ENCODE assay signal across 18 cellular contexts in the genomic region with DNA sequence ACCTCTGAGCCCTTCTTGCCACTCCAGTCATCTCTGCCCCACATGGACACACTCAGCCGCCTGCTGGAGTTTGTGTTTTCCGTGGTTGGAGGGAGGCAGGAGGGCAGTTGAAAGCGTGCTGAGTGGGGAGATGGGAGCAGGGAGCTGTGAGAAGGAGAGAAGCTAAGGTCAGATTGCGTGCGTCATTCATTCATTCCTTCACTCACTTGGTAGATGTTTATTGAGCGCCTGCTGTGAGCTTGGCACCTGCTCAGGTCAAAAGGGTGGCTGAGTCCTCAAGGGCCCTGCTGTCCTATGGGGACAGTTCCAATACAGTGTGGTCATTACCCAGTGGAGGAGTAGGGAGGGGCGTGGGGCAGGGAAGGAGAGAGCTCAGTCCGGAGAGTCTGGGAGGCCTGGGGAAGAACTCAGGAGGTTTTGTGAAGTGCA. TPM values are rescaled to one million over a fixed set of nuclear protein-coding genes. Genes with fewer than 3 reads are reported as not detected.
DNase-seq lines count a peak whose midpoint lies in the region; ATAC-seq, FAIRE-seq and TF ChIP-seq lines count a peak whose summit lies in the region.
"Had no signal": no experiment of that assay in that cellular context is flagged by ENCODE, and none has a peak within 500 bp of the region (broad histone marks: within the 10 kb centered on the region; RNA-seq: fewer than 3 reads in every experiment).

No MANE protein-coding gene starts in this region.

- TF ChIP-seq POLR2A in gastroesophageal sphincter (IDR thresholded peaks at IDR 0.05), result no peak

- H4K20me1 ChIP-seq in neural progenitor cell (ENCODE audit: low read depth), result peaks cover 7% of the 10 kb centered on the region

- H3K27me3 Mint-ChIP-seq in neural progenitor cell (ENCODE audit: insufficient read depth, low read depth), result peaks cover 3% of the 10 kb centered on the region
- H3K27me3 Mint-ChIP-seq: activated CD8-positive, alpha-beta T cell treated with anti-CD3 and anti-CD28 coated beads for 36 hours; naive thymus-derived CD4-positive, alpha-beta T cell; stimulated activated naive CD8-positive, alpha-beta T cell treated with anti-CD3 and anti-CD28 coated beads, Interleukin-15, Interleukin-2, amounts not matched to agents 100 ng/mL and 50 ng/mL, for 24 hours had no signal

- intact Hi-C loops in Panc1 (cut with micrococcal nuclease; ENCODE audit: unreplicated experiment), result no loop called here

- ATAC-seq in Panc1 (peak; percentile 93), gastroesophageal sphincter (peak; percentile 52), GM18858 (IDR thresholded peaks at IDR 0.05; ENCODE audit: unreplicated experiment) (no peak)
- ATAC-seq: activated CD8-positive, alpha-beta T cell treated with anti-CD3 and anti-CD28 coated beads for 36 hours; naive thymus-derived CD4-positive, alpha-beta T cell had no signal

- no peaks in the 10 kb centered on the region; the same call in 1 of the 2 replicates for H3K36me3 ChIP-seq in Panc1 (ENCODE audit: control insufficient read depth, insufficient read depth, low read length)
- peaks cover 0 to 8% of the 10 kb centered on the region in 2 donors for H3K36me3 ChIP-seq in gastroesophageal sphincter
- no peaks in the 10 kb centered on the region for H3K36me3 ChIP-seq in neural progenitor cell
- H3K36me3 ChIP-seq in BE2C, result no peaks in the 10 kb centered on the region

- peak overlapping the region; percentile 18 for H3K27ac ChIP-seq in Panc1 (ENCODE audit: low read length)
- H3K27ac ChIP-seq in gastroesophageal sphincter, result peak overlapping the region in 2 of 4 donors; percentile 49 to 70
- no peak overlapping the region for H3K27ac ChIP-seq in neural progenitor cell
- H3K27ac ChIP-seq: GM23248 had no signal

- in situ Hi-C loops in Panc1 (cut with HindIII; ENCODE audit: low pct_unique_long_range_greater_than_20kb, low sequenced_read_pairs), result no loop called here

- FAIRE-seq in RCC 7860 (lab: Jason Lieb, UNC), result no peak
- FAIRE-seq: endometrium, keratinocyte had no signal

- POLR2A ChIA-PET in Panc1 (lab: Charles Lee), result interaction anchor here (0.6 kb wide), 1 partner anchor 410 kb away, joined by 3 read pairs; no protein-coding TSS in a partner anchor

- H3K4me2 ChIP-seq in neural progenitor cell, result no peak overlapping the region

- peak overlapping the region; percentile 90 for H3K27ac Mint-ChIP-seq in neural progenitor cell
- H3K27ac Mint-ChIP-seq: activated CD8-positive, alpha-beta T cell treated with anti-CD3 and anti-CD28 coated beads for 36 hours; stimulated activated naive CD8-positive, alpha-beta T cell treated with anti-CD3 and anti-CD28 coated beads, Interleukin-15, Interleukin-2, amounts not matched to agents 100 ng/mL and 50 ng/mL, for 24 hours had no signal

- CTCF ChIA-PET in Panc1 (lab: Charles Lee), result interaction anchor here (1.2 kb wide), 1 partner anchor 42 kb away, joined by 6 read pairs; no protein-coding TSS in a partner anchor

- BruUV-seq in Panc1 (replicated peaks; lab: Mats Ljungman, UMichigan), result no TSS peak

- H3K4me1 Mint-ChIP-seq in neural progenitor cell, result peaks cover 15% of the 10 kb centered on the region

- peak overlapping the region; percentile 51 for H3K4me3 Mint-ChIP-seq in neural progenitor cell
- H3K4me3 Mint-ChIP-seq: activated CD8-positive, alpha-beta T cell treated with anti-CD3 and anti-CD28 coated beads for 36 hours; naive thymus-derived CD4-positive, alpha-beta T cell; stimulated activated naive CD8-positive, alpha-beta T cell treated with anti-CD3 and anti-CD28 coated beads, Interleukin-15, Interleukin-2, amounts not matched to agents 100 ng/mL and 50 ng/mL, for 24 hours had no signal

- peaks cover 3% of the 10 kb centered on the region for H3K9me3 Mint-ChIP-seq in neural progenitor cell
- H3K9me3 Mint-ChIP-seq: activated CD8-positive, alpha-beta T cell treated with anti-CD3 and anti-CD28 coated beads for 36 hours; naive thymus-derived CD4-positive, alpha-beta T cell; stimulated activated naive CD8-positive, alpha-beta T cell treated with anti-CD3 and anti-CD28 coated beads, Interleukin-15, Interleukin-2, amounts not matched to agents 100 ng/mL and 50 ng/mL, for 24 hours had no signal

- no peaks in the 10 kb centered on the region for H3K27me3 ChIP-seq in Panc1 (ENCODE audit: control insufficient read depth, insufficient read depth, low read length)
- H3K27me3 ChIP-seq in gastroesophageal sphincter, result no peaks in the 10 kb centered on the region
- H3K27me3 ChIP-seq in neural progenitor cell, result no peaks in the 10 kb centered on the region
- H3K27me3 ChIP-seq in BE2C, result no peaks in the 10 kb centered on the region

- H3F3A ChIP-seq in neural progenitor cell (ENCODE audit: low read depth), result peaks cover 6% of the 10 kb centered on the region

- no peak for TF ChIP-seq EP300 in gastroesophageal sphincter (IDR thresholded peaks at IDR 0.05)

- no peak overlapping the region for H3K9ac ChIP-seq in neural progenitor cell
- H3K9ac ChIP-seq: GM23248 had no signal

- no peaks in the 10 kb centered on the region for H3K79me2 ChIP-seq in neural progenitor cell (ENCODE audit: low read depth)

- H3K4me3 ChIP-seq in Panc1 (ENCODE audit: low read depth in 2 of 2, low read length in 2 of 2) (no peak overlapping the region), gastroesophageal sphincter (no peak overlapping the region), neural progenitor cell (no peak overlapping the region), BE2C (ENCODE audit: low read depth, low read length) (no peak overlapping the region)
- H3K4me3 ChIP-seq: GM23248 had no signal

- 45 to 97% methylated on average over 4 to 5 of the region's 8 CpGs for WGBS in gastroesophageal sphincter (ENCODE audit: low coverage in 1 of 2), 2 donors

- peaks cover 12% of the 10 kb centered on the region for H3K36me3 Mint-ChIP-seq in neural progenitor cell

- no peak overlapping the region for H2AFZ ChIP-seq in neural progenitor cell (replicated peaks)
- H2AFZ ChIP-seq: GM23248 had no signal

- peak; percentile 52 for DNase-seq in A172 (ENCODE audit: low spot score)
- DNase-seq in Panc1 (ENCODE audit: low read depth, low spot score), result no peak
- DNase-seq in neural progenitor cell (ENCODE audit: low spot score), result no peak
- no peak for DNase-seq in SW480 (ENCODE audit: low spot score)
- no peak for DNase-seq in RCC 7860 (ENCODE audit: low spot score)
- DNase-seq in BE2C, result no peak
- DNase-seq: activated CD8-positive, alpha-beta T cell treated with anti-CD3 and anti-CD28 coated beads for 36 hours; activated effector memory CD4-positive, alpha-beta T cell treated with anti-CD3 and anti-CD28 coated beads, Interleukin-2, amount 50 U/mL, for 16 hours; DMS153; GM23248; naive thymus-derived CD4-positive, alpha-beta T cell; SIG-M5; T1000 had no signal

- TF ChIP-seq CTCF in Panc1 (IDR thresholded peaks at IDR 0.05) (no peak), gastroesophageal sphincter (IDR thresholded peaks at IDR 0.05) (no peak), neural progenitor cell (IDR thresholded peaks at IDR 0.05) (no peak), BE2C (IDR thresholded peaks at IDR 0.05; ENCODE audit: low read depth, low read length) (no peak)

- H3K4me1 ChIP-seq in Panc1 (ENCODE audit: control insufficient read depth, insufficient read depth, low read length), result peaks cover 21% of the 10 kb centered on the region
- peaks cover 0 to 69% (median 10%) of the 10 kb centered on the region in 3 donors for H3K4me1 ChIP-seq in gastroesophageal sphincter
- H3K4me1 ChIP-seq in neural progenitor cell, result peaks cover 5% of the 10 kb centered on the region
- H3K4me1 ChIP-seq in BE2C, result no peaks in the 10 kb centered on the region

- H3K9me3 ChIP-seq in Panc1 (ENCODE audit: control insufficient read depth, insufficient read depth, low read depth, low read length) (no peaks in the 10 kb centered on the region), gastroesophageal sphincter (no peaks in the 10 kb centered on the region), neural progenitor cell (ENCODE audit: low read depth) (no peaks in the 10 kb centered on the region), BE2C (no peaks in the 10 kb centered on the region)

RNA-seq across cellular contexts. Expression of gene LIMD1, which starts 23.5 kb away (rescaled TPM):
- 8.7 TPM in 2 replicates for total RNA-seq in A172 (2014; rRNA removed; shearing (Covaris generic))
- total RNA-seq in Panc1 (2021; ENCODE audit: unreplicated experiment) (49.7 TPM), gastroesophageal sphincter (10 to 100 TPM; 17.3 to 42.7 (median 33.3) TPM), neural progenitor cell (ENCODE audit: low replicate concordance) (10.0 and 14.8 TPM in 2 replicates)
- 19.4 TPM for polyA plus RNA-seq in Panc1 (2012; ENCODE audit: insufficient read length)
- 4.1 TPM for polyA plus RNA-seq in BE2C (2012; ENCODE audit: insufficient read depth, insufficient read length, low read depth)
